In genomic region chr10:78764846-78765430, GRCh38 we compare ENCODE assay signal across 17 cellular contexts.
DNase-seq lines count a peak whose midpoint lies in the region; ATAC-seq and TF ChIP-seq lines count a peak whose summit lies in the region.
"Had no signal": no experiment of that assay in that cellular context is flagged by ENCODE, and none has a peak within 500 bp of the region (broad histone marks: within the 10 kb centered on the region; RNA-seq: fewer than 3 reads in every experiment).

No MANE protein-coding gene starts in this region.

- H2BK12ac ChIP-seq in trophoblast cell (ENCODE audit: low read length) = peak overlapping the region; percentile 67

- no peak overlapping the region for H3K4me3 ChIP-seq in BLaER1 treated with 17β-estradiol and CSF1 and Interleukin-3, amounts not matched to agents 10 nM and 100 nM
- no peak overlapping the region for H3K4me3 ChIP-seq in trophoblast cell (ENCODE audit: low read depth, low read length)
- H3K4me3 ChIP-seq: SJSA1 had no signal

- peaks cover 8% of the 10 kb centered on the region for H3K79me2 ChIP-seq in trophoblast cell (ENCODE audit: control insufficient read depth, insufficient read depth, low read length, poor library complexity)

- no peak overlapping the region for H4K8ac ChIP-seq in trophoblast cell (ENCODE audit: low read depth, low read length)

- intact Hi-C loops in CD14-positive monocyte (cut with micrococcal nuclease) (loop anchor here in 1 of 2 donors (10.0 kb wide), 1 partner anchor 300 kb away; the partner anchor contains the start of gene ZMIZ1), left ventricle myocardium superior (cut with micrococcal nuclease) (no loop called here)

- no peak overlapping the region for H3K4me3 Mint-ChIP-seq in CD14-positive monocyte
- no peak overlapping the region for H3K4me3 Mint-ChIP-seq in brain
- H3K4me3 Mint-ChIP-seq: CD4-positive, alpha-beta T cell; HFFc6; IgD-negative memory B cell had no signal

- peak; percentile 9 for DNase-seq in CD14-positive monocyte (ENCODE audit: low spot score)
- no peak for DNase-seq in trophoblast cell
- DNase-seq in activated naive CD4-positive, alpha-beta T cell (lab: John Stamatoyannopoulos, UW) = no peak
- no peak for DNase-seq in D341Med (ENCODE audit: low spot score)
- DNase-seq in left ventricle myocardium superior = no peak
- DNase-seq: DMS53, HFFc6, NCI-H1417, NCI-H2029, NCI-H748 treated with DMSO at 0.1 percent for 48 hours had no signal

- H2AK5ac ChIP-seq in trophoblast cell (ENCODE audit: low read length) = no peak overlapping the region

- H3K18ac ChIP-seq in trophoblast cell (ENCODE audit: low read length) = peak overlapping the region; percentile 18

- peaks cover 0 to 68% (median 45%) of the 10 kb centered on the region in 10 experiments; a peak in 17 of 20 replicates for H3K4me1 ChIP-seq in BLaER1 treated with 17β-estradiol and CSF1 and Interleukin-3, amounts not matched to agents 10 nM and 100 nM
- H3K4me1 ChIP-seq in trophoblast cell (ENCODE audit: control insufficient read depth in 1 of 2, insufficient read depth in 2 of 2, low read length in 2 of 2) = peaks cover 39 to 53% of the 10 kb centered on the region in 2 experiments

- H3K4me1 Mint-ChIP-seq in CD14-positive monocyte (peaks cover 39% of the 10 kb centered on the region), brain (peaks cover 80% of the 10 kb centered on the region)
- H3K4me1 Mint-ChIP-seq: IgD-negative memory B cell had no signal

- H3K9me3 Mint-ChIP-seq in CD14-positive monocyte = no peaks in the 10 kb centered on the region
- H3K9me3 Mint-ChIP-seq in brain = peaks cover 0 to 4% (median 0%) of the 10 kb centered on the region in 5 experiments
- H3K9me3 Mint-ChIP-seq: CD4-positive, alpha-beta T cell; HFFc6; IgD-negative memory B cell had no signal

- 0 out of 22 replicates have a peak overlapping the region, but pooled peaks of 1 of the 11 experiments have one; percentile 5 for H3K9ac ChIP-seq in BLaER1 treated with 17β-estradiol and CSF1 and Interleukin-3, amounts not matched to agents 10 nM and 100 nM
- H3K9ac ChIP-seq in trophoblast cell (ENCODE audit: low read length) = no peak overlapping the region

- peak overlapping the region in 1 of 7 donors; percentile 51 for H3K27ac Mint-ChIP-seq in CD14-positive monocyte
- H3K27ac Mint-ChIP-seq in brain = peak overlapping the region in 3 of 5 experiments; percentile 25 to 86 (median 60)
- H3K27ac Mint-ChIP-seq: CD4-positive, alpha-beta T cell; HFFc6; IgD-negative memory B cell had no signal

- H3K14ac ChIP-seq in trophoblast cell (ENCODE audit: low read length) = no peak overlapping the region

- peaks cover 45% of the 10 kb centered on the region for H3K79me1 ChIP-seq in trophoblast cell (ENCODE audit: low read length)

- H3K27me3 Mint-ChIP-seq in CD14-positive monocyte (ENCODE audit: low read depth in 3 of 3) = peaks cover 2 to 4% (median 3%) of the 10 kb centered on the region in 3 donors
- H3K27me3 Mint-ChIP-seq in brain = peaks cover 3% of the 10 kb centered on the region
- H3K27me3 Mint-ChIP-seq: CD4-positive, alpha-beta T cell had no signal

- H3K9me3 ChIP-seq in BLaER1 treated with 17β-estradiol and CSF1 and Interleukin-3, amounts not matched to agents 10 nM and 100 nM (replicated peaks in 1 of 11) = no peaks in the 10 kb centered on the region
- no peaks in the 10 kb centered on the region for H3K9me3 ChIP-seq in trophoblast cell (ENCODE audit: insufficient read depth, low read depth, low read length)
- H3K9me3 ChIP-seq: SJSA1 had no signal

- no peaks in the 10 kb centered on the region for H3K36me3 ChIP-seq in BLaER1 treated with 17β-estradiol and CSF1 and Interleukin-3, amounts not matched to agents 10 nM and 100 nM
- no peaks in the 10 kb centered on the region for H3K36me3 ChIP-seq in trophoblast cell (ENCODE audit: control insufficient read depth in 1 of 2, insufficient read depth in 2 of 2, low read length in 2 of 2)
- H3K36me3 ChIP-seq: SJSA1 had no signal

- no peak overlapping the region for H2AFZ ChIP-seq in trophoblast cell (ENCODE audit: insufficient read depth, low read length, poor library complexity)

- H3K23ac ChIP-seq in trophoblast cell (ENCODE audit: low read length) = no peak overlapping the region

- no peak overlapping the region for H3K4ac ChIP-seq in trophoblast cell (ENCODE audit: low read depth, low read length)

- H4K20me1 ChIP-seq in BLaER1 treated with 17β-estradiol and CSF1 and Interleukin-3, amounts not matched to agents 10 nM and 100 nM = no peaks in the 10 kb centered on the region

- WGBS in trophoblast cell (ENCODE audit: extremely low coverage, insufficient coverage, insufficient read length) = no CpG with 5 or more reads among the region's 4 CpGs

- H3K27ac ChIP-seq in BLaER1 treated with 17β-estradiol and CSF1 and Interleukin-3, amounts not matched to agents 10 nM and 100 nM = peak overlapping the region in 7 of 11 experiments; percentile 17 to 50 (median 47); a peak in 12 of 22 replicates
- H3K27ac ChIP-seq in trophoblast cell (ENCODE audit: low read depth, low read length) = no peak overlapping the region
- H3K27ac ChIP-seq: RWPE1, SJSA1 had no signal

- H4K91ac ChIP-seq in trophoblast cell (ENCODE audit: low read depth, low read length) = peak overlapping the region; percentile 23

- H2BK120ac ChIP-seq in trophoblast cell (ENCODE audit: insufficient read depth, low read length, poor library complexity) = peak overlapping the region; percentile 35

- H3K27me3 ChIP-seq in BLaER1 treated with 17β-estradiol and CSF1 and Interleukin-3, amounts not matched to agents 10 nM and 100 nM = no peaks in the 10 kb centered on the region
- no peaks in the 10 kb centered on the region for H3K27me3 ChIP-seq in trophoblast cell (ENCODE audit: insufficient read depth, low read length)
- H3K27me3 ChIP-seq: SJSA1 had no signal

- H3K4me2 ChIP-seq in BLaER1 treated with 17β-estradiol and CSF1 and Interleukin-3, amounts not matched to agents 10 nM and 100 nM = peak overlapping the region in 9 of 11 experiments; percentile 23 to 85 (median 75); a peak in 18 of 22 replicates
- no peak overlapping the region for H3K4me2 ChIP-seq in trophoblast cell (ENCODE audit: low read length)

- ATAC-seq in HG03469 (IDR thresholded peaks at IDR 0.05; ENCODE audit: unreplicated experiment) = no peak
- ATAC-seq in left ventricle myocardium superior = no peak

- H4K12ac ChIP-seq in trophoblast cell (ENCODE audit: low read depth, low read length) = no peak overlapping the region

- TF ChIP-seq CTCF in CD14-positive monocyte (IDR thresholded peaks at IDR 0.05) (no peak), brain (conservative IDR thresholded peaks at IDR 0.05) (no peak)

- H2BK5ac ChIP-seq in trophoblast cell (ENCODE audit: low read depth, low read length, poor library complexity) = no peak overlapping the region

- H3K36me3 Mint-ChIP-seq in CD14-positive monocyte (no peaks in the 10 kb centered on the region), brain (no peaks in the 10 kb centered on the region)
- H3K36me3 Mint-ChIP-seq: IgD-negative memory B cell had no signal
